ENCODE assay signal across 8 cellular contexts in genomic region chr14:24145700-24146621, GRCh38. TPM values are rescaled to one million over a fixed set of nuclear protein-coding genes. Genes with fewer than 3 reads are reported as not detected.
DNase-seq lines count a peak whose midpoint lies in the region; ATAC-seq and TF ChIP-seq lines count a peak whose summit lies in the region.

PSME2 (minus strand) TSS chr14:24146610; CDS start chr14:24146581, 29 bp downstream.

- H3K9me3 ChIP-seq in DOHH2 (ENCODE audit: control insufficient read depth, insufficient read depth, low read length): no peaks in the 10 kb centered on the region

- H3K27ac ChIP-seq in DOHH2 (ENCODE audit: low read depth, low read length): peak within 1 kb of the TSS; percentile 76

- H3K36me3 Mint-ChIP-seq in immature natural killer cell: peaks cover 9 to 28% (median 11%) of the 10 kb centered on the region in 3 donors

- no peak for TF ChIP-seq CTCF in DOHH2 (IDR thresholded peaks at IDR 0.05; ENCODE audit: low read depth, low read length, poor library complexity, severe bottlenecking)
- TF ChIP-seq CTCF in GM20000 (IDR thresholded peaks at IDR 0.05; ENCODE audit: extremely low read depth, missing control alignments): no peak

- peaks cover 3% of the 10 kb centered on the region; the same call in 1 of the 2 replicates for H4K20me1 ChIP-seq in DOHH2 (ENCODE audit: control insufficient read depth, insufficient read depth, low read depth, low read length)

- no peak for ATAC-seq in HG02678 (IDR thresholded peaks at IDR 0.05; ENCODE audit: unreplicated experiment)
- ATAC-seq in HG03025 (IDR thresholded peaks at IDR 0.05; ENCODE audit: low FRiP score, unreplicated experiment): no peak

- peaks cover 30% of the 10 kb centered on the region for H3K4me1 ChIP-seq in DOHH2 (ENCODE audit: control insufficient read depth, low read length)

- H3K79me2 ChIP-seq in DOHH2 (ENCODE audit: control insufficient read depth, low read length): peaks cover 41% of the 10 kb centered on the region

- no peak for DNase-seq in LHCN-M2 (ENCODE audit: low read depth)
- peak; percentile 40 for DNase-seq in astrocyte of the hippocampus (ENCODE audit: low read depth, low spot score)
- DNase-seq in immature natural killer cell: no peak
- DNase-seq in smooth muscle cell of the brain vasculature (ENCODE audit: low read depth, low spot score): peak; percentile 21
- no peak for DNase-seq in GM20000 (ENCODE audit: low spot score)

- 0 out of 2 replicates have a peak, but pooled peaks cover 3% of the 10 kb centered on the region for H3F3A ChIP-seq in DOHH2 (ENCODE audit: control insufficient read depth, insufficient read depth)

- peak within 1 kb of the TSS; percentile 93 to 99 (median 98) for H3K27ac Mint-ChIP-seq in immature natural killer cell

- H3K27me3 Mint-ChIP-seq in immature natural killer cell (ENCODE audit: low read depth in 3 of 3): peaks cover 8 to 15% (median 12%) of the 10 kb centered on the region in 3 donors

- H3K36me3 ChIP-seq in DOHH2 (ENCODE audit: control insufficient read depth, low read length): peaks cover 60% of the 10 kb centered on the region

- H3K4me1 Mint-ChIP-seq in immature natural killer cell: peaks cover 65 to 76% of the 10 kb centered on the region in 2 donors

- peak within 1 kb of the TSS; percentile 82 for H3K4me3 ChIP-seq in DOHH2 (ENCODE audit: low read length)

- no peaks in the 10 kb centered on the region for H3K9me2 ChIP-seq in DOHH2 (replicated peaks; ENCODE audit: control insufficient read depth, low read length)

- no peaks in the 10 kb centered on the region for H3K9me3 Mint-ChIP-seq in immature natural killer cell

- H3K4me3 Mint-ChIP-seq in immature natural killer cell: peak within 1 kb of the TSS; percentile 96 to 100 (median 99)

- peak within 1 kb of the TSS; percentile 99 for H3K4me2 ChIP-seq in DOHH2 (ENCODE audit: low read length)

- H3K27me3 ChIP-seq in DOHH2 (ENCODE audit: control insufficient read depth, low read length): no peaks in the 10 kb centered on the region

RNA-seq across cellular contexts. Expression of gene PSME2, which starts in this region (rescaled TPM):
- total RNA-seq in LHCN-M2 (2014; rRNA removed): 48.4 and 81.9 TPM in 2 replicates
- polyA plus RNA-seq in LHCN-M2 (2012): 222 TPM
- 1,000 to 10,000 TPM in 1 of 3 donors, 100 to 1,000 TPM in 2; 650 to 1,160 (median 776) TPM for polyA plus RNA-seq in immature natural killer cell

Comparison
In these comparisons a context has a peak if more than half of its experiments do, and no peak if none do; other contexts are left out.
1. DNase-seq: peak in astrocyte of the hippocampus (single experiment) and smooth muscle cell of the brain vasculature (single experiment); none in LHCN-M2 (single experiment), immature natural killer cell (0 of 3) and GM20000 (single experiment).